1 cellular context compared by ENCODE assay signal in the genomic region with DNA sequence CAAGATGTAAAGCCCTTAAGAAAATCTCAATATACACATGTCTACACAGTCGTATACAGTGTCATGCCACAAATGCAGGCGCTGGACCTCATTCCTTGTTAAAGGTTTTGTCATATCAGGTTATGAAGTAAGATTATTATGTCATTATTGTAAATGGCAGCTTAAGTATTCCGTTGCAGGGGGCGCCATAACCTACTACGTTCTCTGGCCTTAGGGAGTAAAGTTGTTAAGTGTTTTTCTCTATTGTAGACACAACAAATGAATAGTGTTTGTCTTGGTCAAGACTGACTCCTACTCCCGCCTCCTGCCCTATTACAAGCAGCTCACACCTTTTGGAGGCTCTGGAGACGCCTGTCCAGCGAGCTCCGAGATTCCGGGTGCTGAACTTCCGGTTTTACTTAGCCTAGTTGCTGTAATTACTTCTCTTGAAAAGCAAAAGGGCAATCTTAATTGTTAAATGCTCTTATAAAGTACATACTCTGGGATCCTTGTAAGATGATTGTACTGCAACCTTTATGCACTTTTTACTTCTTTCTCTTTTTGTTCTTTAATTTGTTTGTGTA.
TF ChIP-seq lines count a peak whose summit lies in the region.

No MANE protein-coding gene starts in this region.

TF ChIP-seq in HEK293, 187 proteins besides CTCF, POLR2A, EP300 and RAD21 (continued from another document):
- TF ChIP-seq, protein P1, sequence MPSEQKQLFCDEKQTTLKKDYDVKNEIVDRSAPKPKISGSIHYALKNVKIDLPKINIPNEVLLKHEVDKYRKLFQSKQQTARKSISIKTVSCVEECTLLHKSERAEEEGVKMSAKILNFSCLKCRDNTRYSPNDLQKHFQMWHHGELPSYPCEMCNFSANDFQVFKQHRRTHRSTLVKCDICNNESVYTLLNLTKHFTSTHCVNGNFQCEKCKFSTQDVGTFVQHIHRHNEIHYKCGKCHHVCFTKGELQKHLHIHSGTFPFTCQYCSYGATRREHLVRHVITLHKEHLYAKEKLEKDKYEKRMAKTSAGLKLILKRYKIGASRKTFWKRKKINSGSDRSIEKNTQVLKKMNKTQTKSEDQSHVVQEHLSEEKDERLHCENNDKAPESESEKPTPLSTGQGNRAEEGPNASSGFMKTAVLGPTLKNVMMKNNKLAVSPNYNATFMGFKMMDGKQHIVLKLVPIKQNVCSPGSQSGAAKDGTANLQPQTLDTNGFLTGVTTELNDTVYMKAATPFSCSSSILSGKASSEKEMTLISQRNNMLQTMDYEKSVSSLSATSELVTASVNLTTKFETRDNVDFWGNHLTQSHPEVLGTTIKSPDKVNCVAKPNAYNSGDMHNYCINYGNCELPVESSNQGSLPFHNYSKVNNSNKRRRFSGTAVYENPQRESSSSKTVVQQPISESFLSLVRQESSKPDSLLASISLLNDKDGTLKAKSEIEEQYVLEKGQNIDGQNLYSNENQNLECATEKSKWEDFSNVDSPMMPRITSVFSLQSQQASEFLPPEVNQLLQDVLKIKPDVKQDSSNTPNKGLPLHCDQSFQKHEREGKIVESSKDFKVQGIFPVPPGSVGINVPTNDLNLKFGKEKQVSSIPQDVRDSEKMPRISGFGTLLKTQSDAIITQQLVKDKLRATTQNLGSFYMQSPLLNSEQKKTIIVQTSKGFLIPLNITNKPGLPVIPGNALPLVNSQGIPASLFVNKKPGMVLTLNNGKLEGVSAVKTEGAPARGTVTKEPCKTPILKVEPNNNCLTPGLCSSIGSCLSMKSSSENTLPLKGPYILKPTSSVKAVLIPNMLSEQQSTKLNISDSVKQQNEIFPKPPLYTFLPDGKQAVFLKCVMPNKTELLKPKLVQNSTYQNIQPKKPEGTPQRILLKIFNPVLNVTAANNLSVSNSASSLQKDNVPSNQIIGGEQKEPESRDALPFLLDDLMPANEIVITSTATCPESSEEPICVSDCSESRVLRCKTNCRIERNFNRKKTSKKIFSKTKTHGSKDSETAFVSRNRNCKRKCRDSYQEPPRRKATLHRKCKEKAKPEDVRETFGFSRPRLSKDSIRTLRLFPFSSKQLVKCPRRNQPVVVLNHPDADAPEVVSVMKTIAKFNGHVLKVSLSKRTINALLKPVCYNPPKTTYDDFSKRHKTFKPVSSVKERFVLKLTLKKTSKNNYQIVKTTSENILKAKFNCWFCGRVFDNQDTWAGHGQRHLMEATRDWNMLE (tag by site-specific recombination; conservative IDR thresholded peaks at IDR 0.05; ENCODE audit: low read depth): 0 out of 2 replicates have a peak, but pooled peaks have one; percentile 30
- TF ChIP-seq SP2 (tag by site-specific recombination; IDR thresholded peaks at IDR 0.05) (peak; percentile 41), SP3 (tag by site-specific recombination; IDR thresholded peaks at IDR 0.05) (peak; percentile 24; the same call in 1 of the 2 replicates)
TF ChIP-seq in HEK293: peak in this region for 20.
